Comparison of ENCODE assay signal across 8 cellular contexts in genomic region chrX:66638591-66639500, GRCh38. TPM values are rescaled to one million over a fixed set of nuclear protein-coding genes. Genes with fewer than 3 reads are reported as not detected.
A peak's percentile ranks its signal among the peaks of the same experiment; 100 is the strongest.
DNase-seq lines count a peak whose midpoint lies in the region; ATAC-seq, FAIRE-seq and TF ChIP-seq lines count a peak whose summit lies in the region.

EDA2R (minus strand) TSS chrX:66639078; CDS start chrX:66616020, 23,058 bp downstream.

- TF ChIP-seq CTCF in bronchial epithelial cell (IDR thresholded peaks at IDR 0.05; ENCODE audit: insufficient read depth, low read length, severe bottlenecking) (no peak), kidney (IDR thresholded peaks at IDR 0.05; ENCODE audit: borderline replicate concordance, extremely low read depth, insufficient read depth) (no peak)

- H3K9ac ChIP-seq in kidney (ENCODE audit: low read length in 2 of 2), result no peak within 1 kb of the TSS

- H3K9me3 Mint-ChIP-seq in activated CD8-positive, alpha-beta memory T cell treated with anti-CD3 and anti-CD28 coated beads, Interleukin-2, amount 10 ng/mL, durations not matched to agents 7 days and 5 days (ENCODE audit: low read depth), result no peaks in the 10 kb centered on the region

- no peaks in the 10 kb centered on the region for H3K36me3 Mint-ChIP-seq in activated CD8-positive, alpha-beta memory T cell treated with anti-CD3 and anti-CD28 coated beads, Interleukin-2, amount 10 ng/mL, durations not matched to agents 7 days and 5 days

- peaks cover 9% of the 10 kb centered on the region for H3K4me1 Mint-ChIP-seq in activated CD8-positive, alpha-beta memory T cell treated with anti-CD3 and anti-CD28 coated beads, Interleukin-2, amount 10 ng/mL, durations not matched to agents 7 days and 5 days

- peak; percentile 93 for ATAC-seq in activated CD8-positive, alpha-beta memory T cell treated with anti-CD3 and anti-CD28 coated beads, Interleukin-2, amount 10 ng/mL, durations not matched to agents 7 days and 5 days
- ATAC-seq in HG02678 (IDR thresholded peaks at IDR 0.05; ENCODE audit: unreplicated experiment), result peak; percentile 94

- peak; percentile 62 for DNase-seq in activated CD8-positive, alpha-beta memory T cell treated with anti-CD3 and anti-CD28 coated beads, Interleukin-2, amount 10 ng/mL, durations not matched to agents 7 days and 5 days
- no peak for DNase-seq in activated CD8-positive, alpha-beta memory T cell treated with anti-CD3 and anti-CD28 coated beads, Interleukin-2, amount 50 U/mL, for 4 hours
- DNase-seq in SHP77 (lab: John Stamatoyannopoulos, UW), result peak; percentile 44 to 75
- peak; percentile 88 for DNase-seq in bronchial epithelial cell (ENCODE audit: low read depth)
- DNase-seq in kidney, result no peak
- peak; percentile 23 for DNase-seq in stimulated activated CD4-positive, alpha-beta T cell treated with anti-CD3 and anti-CD28 coated beads, Interleukin-4, amount 100 ng/mL, for 24 hours
- DNase-seq in NCI-H146 (lab: John Stamatoyannopoulos, UW), result no peak

- peak within 1 kb of the TSS; percentile 80 for H3K4me3 Mint-ChIP-seq in activated CD8-positive, alpha-beta memory T cell treated with anti-CD3 and anti-CD28 coated beads, Interleukin-2, amount 10 ng/mL, durations not matched to agents 7 days and 5 days

- H3K4me1 ChIP-seq in kidney (ENCODE audit: control insufficient read depth in 1 of 2, insufficient read depth in 1 of 2, low read depth in 1 of 2, low read length in 2 of 2), result no peaks in the 10 kb centered on the region

- FAIRE-seq in bronchial epithelial cell (lab: Jason Lieb, UNC), result no peak
- FAIRE-seq in kidney (lab: Jason Lieb, UNC), result no peak

- no peaks in the 10 kb centered on the region for H3K27me3 Mint-ChIP-seq in activated CD8-positive, alpha-beta memory T cell treated with anti-CD3 and anti-CD28 coated beads, Interleukin-2, amount 10 ng/mL, durations not matched to agents 7 days and 5 days

- H3K27ac ChIP-seq in kidney (ENCODE audit: low read depth in 2 of 2, low read length in 2 of 2), result no peak within 1 kb of the TSS

- intact Hi-C loops in kidney (cut with DNase I), result no loop called here

- peak within 1 kb of the TSS; percentile 69 for H3K27ac Mint-ChIP-seq in activated CD8-positive, alpha-beta memory T cell treated with anti-CD3 and anti-CD28 coated beads, Interleukin-2, amount 10 ng/mL, durations not matched to agents 7 days and 5 days

- H3K9me3 ChIP-seq in kidney (ENCODE audit: control insufficient read depth in 1 of 2, low read length in 2 of 2), result no peaks in the 10 kb centered on the region

- CTCF ChIA-PET in activated CD8-positive, alpha-beta memory T cell treated with anti-CD3 and anti-CD28 coated beads, Interleukin-2, amount 10 ng/mL, durations not matched to agents 7 days and 5 days (lab: Charles Lee), result no interaction called here

- no peaks in the 10 kb centered on the region for H3K27me3 ChIP-seq in bronchial epithelial cell (ENCODE audit: control insufficient read depth, insufficient read depth, low read length)

- H3K4me3 ChIP-seq in bronchial epithelial cell (ENCODE audit: low read depth, low read length), result peak within 1 kb of the TSS; percentile 45
- peak within 1 kb of the TSS; percentile 39 to 58 for H3K4me3 ChIP-seq in kidney (ENCODE audit: low read length in 2 of 2)

- H3K36me3 ChIP-seq in bronchial epithelial cell (ENCODE audit: control insufficient read depth, insufficient read depth, low read length) (no peaks in the 10 kb centered on the region), kidney (ENCODE audit: control insufficient read depth in 1 of 2, insufficient read depth in 2 of 2, low read length in 2 of 2) (no peaks in the 10 kb centered on the region)

RNA-seq across cellular contexts. Expression of gene EDA2R, which starts in this region (rescaled TPM):
- total RNA-seq in activated CD8-positive, alpha-beta memory T cell treated with anti-CD3 and anti-CD28 coated beads, Interleukin-2, amount 10 ng/mL, durations not matched to agents 7 days and 5 days, result 1 to 10 TPM; 3.6 to 5.4 TPM
- total RNA-seq in bronchial epithelial cell, result 3.8 and 5.3 TPM in 2 replicates
- 2.5 TPM for total RNA-seq in kidney
- polyA plus RNA-seq in kidney (ENCODE audit: insufficient read depth, low read depth, low replicate concordance), result 0.71 TPM

Comparison
In these comparisons a context has a peak if more than half of its experiments do, and no peak if none do; other contexts are left out.
1. DNase-seq: peak in activated CD8-positive, alpha-beta memory T cell treated with anti-CD3 and anti-CD28 coated beads, Interleukin-2, amount 10 ng/mL, durations not matched to agents 7 days and 5 days (single experiment), SHP77 (2 of 2), bronchial epithelial cell (single experiment) and stimulated activated CD4-positive, alpha-beta T cell treated with anti-CD3 and anti-CD28 coated beads, Interleukin-4, amount 100 ng/mL, for 24 hours (single experiment); none in activated CD8-positive, alpha-beta memory T cell treated with anti-CD3 and anti-CD28 coated beads, Interleukin-2, amount 50 U/mL, for 4 hours (single experiment), kidney (single experiment) and NCI-H146 (single experiment).